Comparison of ENCODE assay signal across 9 cellular contexts in the genomic region with DNA sequence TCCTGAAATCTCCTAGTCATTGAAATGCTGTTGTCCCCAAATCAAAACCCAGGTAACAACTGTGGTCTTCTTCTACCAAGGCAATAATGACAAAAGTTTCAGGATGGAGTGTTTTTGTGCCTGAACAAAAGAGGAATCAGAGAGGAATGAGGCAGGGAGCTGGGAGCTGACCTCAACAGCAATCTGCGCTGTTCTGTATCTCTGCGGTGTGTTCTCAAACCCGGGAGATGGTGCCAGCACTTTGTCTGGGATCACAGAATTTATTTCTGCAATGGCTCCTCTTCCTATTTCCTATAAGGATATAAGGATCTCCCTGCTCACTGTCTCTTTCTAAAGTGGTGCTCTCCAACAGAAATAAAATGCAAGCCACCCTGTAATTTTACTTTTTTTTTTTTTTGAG. TPM values are rescaled to one million over a fixed set of nuclear protein-coding genes. Genes with fewer than 3 reads are reported as not detected.
DNase-seq lines count a peak whose midpoint lies in the region; FAIRE-seq and TF ChIP-seq lines count a peak whose summit lies in the region.
"Had no signal": no experiment of that assay in that cellular context is flagged by ENCODE, and none has a peak within 500 bp of the region (broad histone marks: within the 10 kb centered on the region; RNA-seq: fewer than 3 reads in every experiment).

No MANE protein-coding gene starts in this region.

- peak overlapping the region; percentile 50 for H3K4me3 ChIP-seq in HEK293 (ENCODE audit: low read depth, low read length)
- H3K4me3 ChIP-seq in brain microvascular endothelial cell (ENCODE audit: low read depth, low read length) = peak overlapping the region; percentile 69
- H3K4me3 ChIP-seq in kidney (ENCODE audit: low read length in 2 of 2) = peak overlapping the region; percentile 58 to 63
- peak overlapping the region; percentile 66 to 82 (median 67) for H3K4me3 ChIP-seq in subcutaneous abdominal adipose tissue (ENCODE audit: low read depth in 1 of 5, low read length in 5 of 5)

- no peak for FAIRE-seq in kidney (lab: Jason Lieb, UNC)

- H3K27me3 ChIP-seq in brain microvascular endothelial cell (replicated peaks) (no peaks in the 10 kb centered on the region), subcutaneous abdominal adipose tissue (ENCODE audit: control insufficient read depth in 5 of 5, insufficient read depth in 4 of 5, low read length in 5 of 5) (peaks cover 0 to 20% (median 0%) of the 10 kb centered on the region in 5 donors)

- no peaks in the 10 kb centered on the region for H3K9me3 ChIP-seq in HEK293 (ENCODE audit: control insufficient read depth, insufficient read depth, low read depth, low read length)
- no peaks in the 10 kb centered on the region for H3K9me3 ChIP-seq in kidney (ENCODE audit: control insufficient read depth in 1 of 2, low read length in 2 of 2)
- H3K9me3 ChIP-seq in subcutaneous abdominal adipose tissue (ENCODE audit: control insufficient read depth in 5 of 5, low read length in 5 of 5) = no peaks in the 10 kb centered on the region

- POLR2A ChIA-PET in HEK293 (lab: Yijun Ruan, JAX) = interaction anchor here (0.7 to 1.5 kb wide), 4 partner anchors 13 to 1860 kb away, joined by 3 to 7 read pairs (median 4); a partner anchor contains a TSS

- CTCF ChIA-PET in HEK293 (lab: Yijun Ruan, JAX) = interaction anchor here (0.9 kb wide), 1 partner anchor 58 kb away, joined by 5 read pairs; no protein-coding TSS in a partner anchor

- in situ Hi-C loops in brain microvascular endothelial cell (cut with HindIII; ENCODE audit: low pct_ligation_motif_present, low sequenced_read_pairs) = no loop called here

- H3K36me3 ChIP-seq in HEK293 (ENCODE audit: control insufficient read depth in 2 of 2, insufficient read depth in 1 of 2, low read length in 2 of 2) = no peaks in the 10 kb centered on the region
- no peaks in the 10 kb centered on the region for H3K36me3 ChIP-seq in brain microvascular endothelial cell (replicated peaks)
- no peaks in the 10 kb centered on the region for H3K36me3 ChIP-seq in kidney (ENCODE audit: control insufficient read depth in 1 of 2, insufficient read depth in 2 of 2, low read length in 2 of 2)
- H3K36me3 ChIP-seq in subcutaneous abdominal adipose tissue (ENCODE audit: control insufficient read depth in 5 of 5, insufficient read depth in 5 of 5, low read length in 5 of 5) = no peaks in the 10 kb centered on the region

- intact Hi-C loops in kidney (cut with DNase I) = no loop called here

- DNase-seq in brain microvascular endothelial cell = no peak
- no peak for DNase-seq in kidney
- no peak for DNase-seq in GM19238 (ENCODE audit: insufficient read length, low spot score)
- DNase-seq in NCI-H1105 (lab: John Stamatoyannopoulos, UW) = no peak
- DNase-seq in NCI-H2107 (lab: John Stamatoyannopoulos, UW) = no peak
- DNase-seq in activated CD4-positive, alpha-beta T cell treated with anti-CD3 and anti-CD28 coated beads for 4 hours = no peak
- DNase-seq: NCI-H2171 treated with DMSO at 0.1 percent for 48 hours had no signal

- no peaks in the 10 kb centered on the region; the same call in 1 of the 2 replicates for H3K4me1 ChIP-seq in HEK293 (ENCODE audit: control insufficient read depth, insufficient read depth, low read length)
- peaks cover 0 to 3% of the 10 kb centered on the region in 2 donors for H3K4me1 ChIP-seq in kidney (ENCODE audit: control insufficient read depth in 1 of 2, insufficient read depth in 1 of 2, low read depth in 1 of 2, low read length in 2 of 2)
- H3K4me1 ChIP-seq in subcutaneous abdominal adipose tissue (ENCODE audit: control insufficient read depth in 5 of 5, insufficient read depth in 5 of 5, low read length in 5 of 5) = peaks cover 0 to 27% (median 21%) of the 10 kb centered on the region in 5 donors

- H3K27ac ChIP-seq in HEK293 (ENCODE audit: extremely low read depth, low read depth, low read length) (no peak overlapping the region), brain microvascular endothelial cell (no peak overlapping the region), kidney (ENCODE audit: low read depth in 2 of 2, low read length in 2 of 2) (no peak overlapping the region), subcutaneous abdominal adipose tissue (ENCODE audit: low read depth, low read length) (no peak overlapping the region)

- H3K9ac ChIP-seq in kidney (ENCODE audit: low read length in 2 of 2) (no peak overlapping the region), subcutaneous abdominal adipose tissue (ENCODE audit: low read length in 5 of 5) (peak overlapping the region in 1 of 5 donors; percentile 65)

- no peak for TF ChIP-seq CTCF in HEK293 (tag by site-specific recombination; IDR thresholded peaks at IDR 0.05)
- TF ChIP-seq CTCF in brain microvascular endothelial cell (IDR thresholded peaks at IDR 0.05; ENCODE audit: low read depth, low read length, missing control alignments) = no peak
- TF ChIP-seq CTCF in kidney (IDR thresholded peaks at IDR 0.05; ENCODE audit: borderline replicate concordance, extremely low read depth, insufficient read depth) = no peak

TF ChIP-seq in HEK293, 187 proteins besides CTCF, POLR2A, EP300 and RAD21 (continues in another document):
- TF ChIP-seq, protein P1, sequence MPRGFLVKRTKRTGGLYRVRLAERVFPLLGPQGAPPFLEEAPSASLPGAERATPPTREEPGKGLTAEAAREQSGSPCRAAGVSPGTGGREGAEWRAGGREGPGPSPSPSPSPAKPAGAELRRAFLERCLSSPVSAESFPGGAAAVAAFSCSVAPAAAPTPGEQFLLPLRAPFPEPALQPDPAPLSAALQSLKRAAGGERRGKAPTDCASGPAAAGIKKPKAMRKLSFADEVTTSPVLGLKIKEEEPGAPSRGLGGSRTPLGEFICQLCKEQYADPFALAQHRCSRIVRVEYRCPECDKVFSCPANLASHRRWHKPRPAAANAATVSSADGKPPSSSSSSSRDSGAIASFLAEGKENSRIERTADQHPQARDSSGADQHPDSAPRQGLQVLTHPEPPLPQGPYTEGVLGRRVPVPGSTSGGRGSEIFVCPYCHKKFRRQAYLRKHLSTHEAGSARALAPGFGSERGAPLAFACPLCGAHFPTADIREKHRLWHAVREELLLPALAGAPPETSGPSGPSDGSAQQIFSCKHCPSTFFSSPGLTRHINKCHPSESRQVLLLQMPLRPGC (tag by site-specific recombination; IDR thresholded peaks at IDR 0.05) = no peak
- TF ChIP-seq ZSCAN23 (tag by site-specific recombination; IDR thresholded peaks at IDR 0.05) = no peak
- no peak for TF ChIP-seq EGR2 (tag by site-specific recombination; IDR thresholded peaks at IDR 0.05; ENCODE audit: low read depth)
- TF ChIP-seq ZBTB17 (tag by site-specific recombination; IDR thresholded peaks at IDR 0.05) = no peak
- TF ChIP-seq, protein P2, sequence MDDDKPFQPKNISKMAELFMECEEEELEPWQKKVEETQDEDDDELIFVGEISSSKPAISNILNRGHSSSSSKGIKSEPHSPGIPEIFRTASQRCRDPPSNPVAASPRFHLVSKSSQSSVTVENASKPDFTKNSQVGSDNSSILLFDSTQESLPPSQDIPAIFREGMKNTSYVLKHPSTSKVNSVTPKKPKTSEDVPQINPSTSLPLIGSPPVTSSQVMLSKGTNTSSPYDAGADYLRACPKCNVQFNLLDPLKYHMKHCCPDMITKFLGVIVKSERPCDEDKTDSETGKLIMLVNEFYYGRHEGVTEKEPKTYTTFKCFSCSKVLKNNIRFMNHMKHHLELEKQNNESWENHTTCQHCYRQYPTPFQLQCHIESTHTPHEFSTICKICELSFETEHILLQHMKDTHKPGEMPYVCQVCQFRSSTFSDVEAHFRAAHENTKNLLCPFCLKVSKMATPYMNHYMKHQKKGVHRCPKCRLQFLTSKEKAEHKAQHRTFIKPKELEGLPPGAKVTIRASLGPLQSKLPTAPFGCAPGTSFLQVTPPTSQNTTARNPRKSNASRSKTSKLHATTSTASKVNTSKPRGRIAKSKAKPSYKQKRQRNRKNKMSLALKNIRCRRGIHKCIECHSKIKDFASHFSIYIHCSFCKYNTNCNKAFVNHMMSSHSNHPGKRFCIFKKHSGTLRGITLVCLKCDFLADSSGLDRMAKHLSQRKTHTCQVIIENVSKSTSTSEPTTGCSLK (tag by site-specific recombination; IDR thresholded peaks at IDR 0.05) = no peak
- TF ChIP-seq SETDB1 (IDR thresholded peaks at IDR 0.05; ENCODE audit: insufficient read length, low read length) = no peak
- TF ChIP-seq ZBTB21 (tag by site-specific recombination; IDR thresholded peaks at IDR 0.05) = no peak
- TF ChIP-seq, protein P3, sequence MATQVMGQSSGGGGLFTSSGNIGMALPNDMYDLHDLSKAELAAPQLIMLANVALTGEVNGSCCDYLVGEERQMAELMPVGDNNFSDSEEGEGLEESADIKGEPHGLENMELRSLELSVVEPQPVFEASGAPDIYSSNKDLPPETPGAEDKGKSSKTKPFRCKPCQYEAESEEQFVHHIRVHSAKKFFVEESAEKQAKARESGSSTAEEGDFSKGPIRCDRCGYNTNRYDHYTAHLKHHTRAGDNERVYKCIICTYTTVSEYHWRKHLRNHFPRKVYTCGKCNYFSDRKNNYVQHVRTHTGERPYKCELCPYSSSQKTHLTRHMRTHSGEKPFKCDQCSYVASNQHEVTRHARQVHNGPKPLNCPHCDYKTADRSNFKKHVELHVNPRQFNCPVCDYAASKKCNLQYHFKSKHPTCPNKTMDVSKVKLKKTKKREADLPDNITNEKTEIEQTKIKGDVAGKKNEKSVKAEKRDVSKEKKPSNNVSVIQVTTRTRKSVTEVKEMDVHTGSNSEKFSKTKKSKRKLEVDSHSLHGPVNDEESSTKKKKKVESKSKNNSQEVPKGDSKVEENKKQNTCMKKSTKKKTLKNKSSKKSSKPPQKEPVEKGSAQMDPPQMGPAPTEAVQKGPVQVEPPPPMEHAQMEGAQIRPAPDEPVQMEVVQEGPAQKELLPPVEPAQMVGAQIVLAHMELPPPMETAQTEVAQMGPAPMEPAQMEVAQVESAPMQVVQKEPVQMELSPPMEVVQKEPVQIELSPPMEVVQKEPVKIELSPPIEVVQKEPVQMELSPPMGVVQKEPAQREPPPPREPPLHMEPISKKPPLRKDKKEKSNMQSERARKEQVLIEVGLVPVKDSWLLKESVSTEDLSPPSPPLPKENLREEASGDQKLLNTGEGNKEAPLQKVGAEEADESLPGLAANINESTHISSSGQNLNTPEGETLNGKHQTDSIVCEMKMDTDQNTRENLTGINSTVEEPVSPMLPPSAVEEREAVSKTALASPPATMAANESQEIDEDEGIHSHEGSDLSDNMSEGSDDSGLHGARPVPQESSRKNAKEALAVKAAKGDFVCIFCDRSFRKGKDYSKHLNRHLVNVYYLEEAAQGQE (tag by site-specific recombination; IDR thresholded peaks at IDR 0.05) = no peak

RNA-seq across cellular contexts. Expression of a gene that starts 0.4 kb away (rescaled TPM):
- 7.7 TPM for total RNA-seq in kidney
- 7.0 TPM for polyA plus RNA-seq in kidney (ENCODE audit: insufficient read depth, low read depth, low replicate concordance)

RNA-seq across cellular contexts. Expression of a gene that starts 13.9 kb away (rescaled TPM):
- total RNA-seq in kidney = 18.1 TPM
- 6.0 TPM for polyA plus RNA-seq in kidney (ENCODE audit: insufficient read depth, low read depth, low replicate concordance)
